23 cellular contexts compared by ENCODE assay signal in the genomic region with DNA sequence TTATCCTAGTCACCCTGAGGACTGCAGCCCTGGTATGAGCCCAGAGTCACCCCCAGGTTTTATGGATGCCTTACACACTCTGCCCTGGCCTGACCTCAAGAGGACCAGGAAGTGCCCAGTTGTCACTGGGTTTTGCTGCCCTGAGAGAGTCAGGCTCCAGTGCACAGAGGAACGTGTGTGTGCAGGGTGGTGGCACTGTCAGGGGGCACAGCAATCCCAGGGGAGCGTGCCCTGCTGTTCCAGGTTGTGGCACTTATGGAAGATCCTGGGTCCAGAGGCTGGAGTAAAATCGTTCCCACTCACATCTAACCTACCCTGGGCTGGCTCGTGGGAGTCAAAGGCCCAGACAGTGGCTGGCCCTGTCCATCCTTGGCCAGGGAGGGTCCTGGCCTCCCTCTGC. TPM values are rescaled to one million over a fixed set of nuclear protein-coding genes. Genes with fewer than 3 reads are reported as not detected.
"Had no signal": no experiment of that assay in that cellular context is flagged by ENCODE, and none has a peak within 500 bp of the region (broad histone marks: within the 10 kb centered on the region; RNA-seq: fewer than 3 reads in every experiment).

No MANE protein-coding gene starts in this region.

- H3K9me3 Mint-ChIP-seq: activated CD4-positive, alpha-beta T cell treated with anti-CD3 and anti-CD28 coated beads, Interleukin-2, amount 10 ng/mL, durations not matched to agents 24 days and 14 days; activated naive CD4-positive, alpha-beta T cell treated with anti-CD3 and anti-CD28 coated beads for 36 hours; activated T-cell treated with anti-CD3 and anti-CD28 coated beads, Interleukin-2, amount 50 U/mL, for 24 hours; naive B cell; neural crest cell; stimulated activated naive CD8-positive, alpha-beta T cell treated with anti-CD3 and anti-CD28 coated beads, Interleukin-15, Interleukin-2, amounts not matched to agents 100 ng/mL and 50 ng/mL, for 24 hours had no signal

- FAIRE-seq: endothelial cell of umbilical vein had no signal

- H3K36me3 Mint-ChIP-seq: naive B cell had no signal

- H3K4me3 Mint-ChIP-seq: activated CD4-positive, alpha-beta T cell treated with anti-CD3 and anti-CD28 coated beads, Interleukin-2, amount 10 ng/mL, durations not matched to agents 24 days and 14 days; activated CD8-positive, alpha-beta T cell treated with anti-CD3 and anti-CD28 coated beads, Interleukin-2, amount 10 ng/mL, durations not matched to agents 7 days and 5 days; activated naive CD4-positive, alpha-beta T cell treated with anti-CD3 and anti-CD28 coated beads for 36 hours; activated T-cell treated with anti-CD3 and anti-CD28 coated beads, Interleukin-2, amount 50 U/mL, for 24 hours; naive B cell; neural crest cell; stimulated activated naive CD8-positive, alpha-beta T cell treated with anti-CD3 and anti-CD28 coated beads, Interleukin-15, Interleukin-2, amounts not matched to agents 100 ng/mL and 50 ng/mL, for 24 hours had no signal

- H3K4me1 ChIP-seq: ascending aorta, esophagus muscularis mucosa, gastroesophageal sphincter, prostate gland, right atrium auricular region had no signal

- H3K36me3 ChIP-seq: ascending aorta, esophagus muscularis mucosa, gastroesophageal sphincter, heart left ventricle, prostate gland, right atrium auricular region, suprapubic skin had no signal

- H3K27me3 ChIP-seq: ascending aorta, gastroesophageal sphincter, right atrium auricular region, suprapubic skin had no signal

- H3K27ac Mint-ChIP-seq: activated CD4-positive, alpha-beta T cell treated with anti-CD3 and anti-CD28 coated beads, Interleukin-2, amount 10 ng/mL, durations not matched to agents 24 days and 14 days; activated CD8-positive, alpha-beta T cell treated with anti-CD3 and anti-CD28 coated beads, Interleukin-2, amount 10 ng/mL, durations not matched to agents 7 days and 5 days; activated naive CD4-positive, alpha-beta T cell treated with anti-CD3 and anti-CD28 coated beads for 36 hours; activated T-cell treated with anti-CD3 and anti-CD28 coated beads, Interleukin-2, amount 50 U/mL, for 24 hours; naive B cell; stimulated activated naive CD8-positive, alpha-beta T cell treated with anti-CD3 and anti-CD28 coated beads, Interleukin-15, Interleukin-2, amounts not matched to agents 100 ng/mL and 50 ng/mL, for 24 hours had no signal

- H3K4me1 Mint-ChIP-seq: neural crest cell had no signal

- DNase-seq: activated CD4-positive, alpha-beta T cell treated with anti-CD3 and anti-CD28 coated beads, Interleukin-2, amount 10 ng/mL, durations not matched to agents 24 days and 14 days; activated CD4-positive, CD25-positive, alpha-beta regulatory T cell; activated CD8-positive, alpha-beta T cell treated with anti-CD3 and anti-CD28 coated beads, Interleukin-2, amount 10 ng/mL, durations not matched to agents 7 days and 5 days; activated naive CD4-positive, alpha-beta T cell treated with anti-CD3 and anti-CD28 coated beads for 36 hours; activated T-cell treated with anti-CD3 and anti-CD28 coated beads, Interleukin-2, amount 50 U/mL, for 24 hours; cortex of kidney; effector CD8-positive, alpha-beta T cell; heart left ventricle; left ventricle myocardium superior; naive B cell; stimulated activated CD4-positive, alpha-beta T cell treated with anti-CD3 and anti-CD28 coated beads, Interleukin-2, amount 100 ng/mL, for 48 hours; T1000 had no signal

- H3K27ac ChIP-seq: ascending aorta, esophagus muscularis mucosa, gastroesophageal sphincter, heart left ventricle, prostate gland, right atrium auricular region, suprapubic skin had no signal

- H3K4me3 ChIP-seq: ascending aorta, esophagus muscularis mucosa, gastroesophageal sphincter, heart left ventricle, prostate gland, right atrium auricular region, suprapubic skin had no signal

RNA-seq across cellular contexts. Expression of gene APOBEC3A, which starts 7.6 kb away (rescaled TPM):
- total RNA-seq: activated CD4-positive, alpha-beta T cell treated with anti-CD3 and anti-CD28 coated beads, Interleukin-2, amount 10 ng/mL, durations not matched to agents 24 days and 14 days; activated CD8-positive, alpha-beta T cell treated with anti-CD3 and anti-CD28 coated beads, Interleukin-2, amount 10 ng/mL, durations not matched to agents 7 days and 5 days; activated naive CD4-positive, alpha-beta T cell treated with anti-CD3 and anti-CD28 coated beads for 36 hours; ascending aorta; endothelial cell of umbilical vein; neural crest cell; osteocyte; T-helper 1 cell treated with Interleukin-12 subunit alpha and Interleukin-12 subunit beta and Interleukin-4 antibody, amounts not matched to agents 30 ng/mL and 1 ng/mL, for 36 hours had no signal
- polyA plus RNA-seq: endothelial cell of umbilical vein had no signal

RNA-seq across cellular contexts. Expression of gene APOBEC3B, which starts 17.2 kb away (rescaled TPM):
- total RNA-seq: gastroesophageal sphincter had no signal

RNA-seq across cellular contexts. Expression of gene APOBEC3D, which starts 55.9 kb away (rescaled TPM):
- total RNA-seq: suprapubic skin had no signal
